Comparison of ENCODE assay signal across 15 cellular contexts in the genomic region with DNA sequence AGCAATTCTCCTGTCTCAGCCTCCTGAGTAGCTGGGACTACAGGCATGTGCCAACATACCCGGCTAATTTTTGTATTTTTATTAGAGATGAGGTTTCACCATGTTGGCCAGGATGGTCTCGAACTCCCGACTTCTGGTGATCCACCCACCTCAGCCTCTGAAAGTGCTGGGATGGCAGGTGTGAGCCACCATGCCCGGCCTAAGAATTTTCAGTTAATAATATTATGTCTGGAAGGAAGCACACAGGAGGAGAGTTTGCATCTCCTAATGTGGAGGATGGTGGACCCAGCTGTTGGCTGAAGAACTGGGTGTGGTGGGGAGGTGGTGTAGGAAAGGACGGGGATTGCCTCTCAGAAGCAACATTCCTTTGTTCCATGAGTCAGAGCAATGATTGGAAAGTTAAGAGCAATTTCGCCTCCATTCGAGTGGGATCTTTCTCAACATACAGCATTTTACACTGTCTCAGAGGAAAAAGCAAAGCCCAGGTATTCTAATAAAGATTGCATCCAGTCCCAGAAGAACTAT.
"Had no signal": no experiment of that assay in that cellular context is flagged by ENCODE, and none has a peak within 500 bp of the region (broad histone marks: within the 10 kb centered on the region; RNA-seq: fewer than 3 reads in every experiment).

No MANE protein-coding gene starts in this region.

- H3K4me3 ChIP-seq: esophagus muscularis mucosa, ovary, stomach had no signal

- H3K27ac ChIP-seq: brain microvascular endothelial cell, esophagus muscularis mucosa, ovary, stomach had no signal

- H3K27me3 ChIP-seq: brain microvascular endothelial cell, esophagus muscularis mucosa, ovary, stomach had no signal

- ATAC-seq: WTC11 had no signal

- H3K4me1 ChIP-seq: esophagus muscularis mucosa, stomach had no signal

- H3K4me1 Mint-ChIP-seq: immature natural killer cell, neural crest cell, WTC11 had no signal

- H3K27ac Mint-ChIP-seq: activated CD4-positive, alpha-beta T cell treated with anti-CD3 and anti-CD28 coated beads, Interleukin-2, amount 10 ng/mL, durations not matched to agents 7 days and 5 days; immature natural killer cell; WTC11 had no signal

- H3K27me3 Mint-ChIP-seq: activated CD4-positive, alpha-beta T cell treated with anti-CD3 and anti-CD28 coated beads, Interleukin-2, amount 10 ng/mL, durations not matched to agents 7 days and 5 days had no signal

- DNase-seq: activated CD4-positive, alpha-beta T cell treated with anti-CD3 and anti-CD28 coated beads, Interleukin-2, amount 10 ng/mL, durations not matched to agents 7 days and 5 days; activated naive CD4-positive, alpha-beta T cell treated with anti-CD3 and anti-CD28 coated beads, Interleukin-2, amount 50 U/mL, for 16 hours; amygdala; brain microvascular endothelial cell; cerebellar nuclear complex; glutamatergic neuron; immature natural killer cell; mesenchymal stem cell; ovary; stimulated activated CD4-positive, alpha-beta T cell treated with anti-CD3 and anti-CD28 coated beads, Interleukin-4, amount 100 ng/mL, for 4 hours; stomach had no signal

- H3K9me3 Mint-ChIP-seq: activated CD4-positive, alpha-beta T cell treated with anti-CD3 and anti-CD28 coated beads, Interleukin-2, amount 10 ng/mL, durations not matched to agents 7 days and 5 days; immature natural killer cell; neural crest cell; WTC11 had no signal

- H3K36me3 ChIP-seq: ovary had no signal

- H3K4me3 Mint-ChIP-seq: activated CD4-positive, alpha-beta T cell treated with anti-CD3 and anti-CD28 coated beads, Interleukin-2, amount 10 ng/mL, durations not matched to agents 7 days and 5 days; immature natural killer cell; neural crest cell; WTC11 had no signal

- FAIRE-seq: urothelium cell line had no signal

- H3K9me3 ChIP-seq: esophagus muscularis mucosa, ovary, stomach had no signal
